In genomic region chr2:70123051-70123828, GRCh38 we compare ENCODE assay signal across 8 cellular contexts. TPM values are rescaled to one million over a fixed set of nuclear protein-coding genes. Genes with fewer than 3 reads are reported as not detected.
A peak's percentile ranks its signal among the peaks of the same experiment; 100 is the strongest.
DNase-seq lines count a peak whose midpoint lies in the region; ATAC-seq, FAIRE-seq and TF ChIP-seq lines count a peak whose summit lies in the region.

No MANE protein-coding gene starts in this region.

- no peaks in the 10 kb centered on the region for H3K27me3 ChIP-seq in BLaER1 treated with 17β-estradiol and CSF1 and Interleukin-3, amounts not matched to agents 10 nM and 100 nM
- no peaks in the 10 kb centered on the region for H3K27me3 ChIP-seq in astrocyte (ENCODE audit: insufficient read depth, low read length)

- H2AFZ ChIP-seq in astrocyte (ENCODE audit: low read depth, low read length): peak overlapping the region; percentile 49

- FAIRE-seq in astrocyte (lab: Jason Lieb, UNC): no peak

- H3K27ac Mint-ChIP-seq in astrocyte (ENCODE audit: unreplicated experiment) (peak overlapping the region; percentile 98), immature natural killer cell (peak overlapping the region; percentile 95 to 100 (median 99))
- peak overlapping the region; percentile 100 for H3K27ac Mint-ChIP-seq in stimulated activated naive CD8-positive, alpha-beta T cell treated with anti-CD3 and anti-CD28 coated beads, Interleukin-15, amount 100 ng/mL, for 72 hours

- H3K4me3 ChIP-seq in BLaER1 treated with 17β-estradiol and CSF1 and Interleukin-3, amounts not matched to agents 10 nM and 100 nM: peak overlapping the region in 7 of 10 experiments; percentile 48 to 74 (median 60); a peak in 12 of 20 replicates
- H3K4me3 ChIP-seq in astrocyte (ENCODE audit: insufficient read depth, low read depth, low read length): no peak overlapping the region

- peak overlapping the region; percentile 94 to 100 (median 98) for H3K9ac ChIP-seq in BLaER1 treated with 17β-estradiol and CSF1 and Interleukin-3, amounts not matched to agents 10 nM and 100 nM
- H3K9ac ChIP-seq in astrocyte (ENCODE audit: low read length): peak overlapping the region; percentile 100

- peaks cover 28% of the 10 kb centered on the region for H3K4me1 Mint-ChIP-seq in astrocyte (ENCODE audit: low read depth, unreplicated experiment)
- peaks cover 78 to 79% of the 10 kb centered on the region in 2 donors for H3K4me1 Mint-ChIP-seq in immature natural killer cell
- peaks cover 79% of the 10 kb centered on the region for H3K4me1 Mint-ChIP-seq in stimulated activated naive CD8-positive, alpha-beta T cell treated with anti-CD3 and anti-CD28 coated beads, Interleukin-15, amount 100 ng/mL, for 72 hours

- no peak for TF ChIP-seq CTCF in astrocyte (IDR thresholded peaks at IDR 0.05; ENCODE audit: insufficient read depth, low read depth, low read length)

- no peaks in the 10 kb centered on the region for H4K20me1 ChIP-seq in BLaER1 treated with 17β-estradiol and CSF1 and Interleukin-3, amounts not matched to agents 10 nM and 100 nM
- H4K20me1 ChIP-seq in astrocyte (ENCODE audit: insufficient read depth, low read length): no peaks in the 10 kb centered on the region

- H3K36me3 Mint-ChIP-seq in astrocyte (ENCODE audit: low read depth, unreplicated experiment): no peaks in the 10 kb centered on the region
- H3K36me3 Mint-ChIP-seq in immature natural killer cell: peaks cover 0 to 3% (median 0%) of the 10 kb centered on the region in 3 donors

- H3K27me3 Mint-ChIP-seq in astrocyte (ENCODE audit: low read depth, unreplicated experiment) (no peaks in the 10 kb centered on the region), immature natural killer cell (ENCODE audit: low read depth in 3 of 3) (peaks cover 11 to 26% (median 25%) of the 10 kb centered on the region in 3 donors)
- H3K27me3 Mint-ChIP-seq in stimulated activated naive CD8-positive, alpha-beta T cell treated with anti-CD3 and anti-CD28 coated beads, Interleukin-15, amount 100 ng/mL, for 72 hours: no peaks in the 10 kb centered on the region

- peak overlapping the region; percentile 88 to 97 (median 91) for H3K4me2 ChIP-seq in BLaER1 treated with 17β-estradiol and CSF1 and Interleukin-3, amounts not matched to agents 10 nM and 100 nM
- peak overlapping the region; percentile 100 for H3K4me2 ChIP-seq in astrocyte (ENCODE audit: low read length)

- H3K9me3 Mint-ChIP-seq in astrocyte (ENCODE audit: unreplicated experiment) (no peaks in the 10 kb centered on the region), immature natural killer cell (no peaks in the 10 kb centered on the region)
- H3K9me3 Mint-ChIP-seq in stimulated activated naive CD8-positive, alpha-beta T cell treated with anti-CD3 and anti-CD28 coated beads, Interleukin-15, amount 100 ng/mL, for 72 hours: no peaks in the 10 kb centered on the region

- peaks cover 86 to 96% (median 89%) of the 10 kb centered on the region in 10 experiments for H3K4me1 ChIP-seq in BLaER1 treated with 17β-estradiol and CSF1 and Interleukin-3, amounts not matched to agents 10 nM and 100 nM
- H3K4me1 ChIP-seq in astrocyte (ENCODE audit: insufficient read depth, low read length): peaks cover 20% of the 10 kb centered on the region

- no peaks in the 10 kb centered on the region for H3K36me3 ChIP-seq in BLaER1 treated with 17β-estradiol and CSF1 and Interleukin-3, amounts not matched to agents 10 nM and 100 nM
- H3K36me3 ChIP-seq in astrocyte (ENCODE audit: insufficient read depth, low read length): no peaks in the 10 kb centered on the region

- H3K27ac ChIP-seq in BLaER1 treated with 17β-estradiol and CSF1 and Interleukin-3, amounts not matched to agents 10 nM and 100 nM: peak overlapping the region; percentile 98 to 100 (median 100)
- H3K27ac ChIP-seq in astrocyte (ENCODE audit: low read depth, low read length): peak overlapping the region; percentile 97

- no peak for TF ChIP-seq EP300 in Ishikawa (IDR thresholded peaks at IDR 0.05; ENCODE audit: borderline replicate concordance)

- H3K79me2 ChIP-seq in astrocyte (ENCODE audit: insufficient read depth, low read length): no peaks in the 10 kb centered on the region

- peak; percentile 51 for DNase-seq in astrocyte (ENCODE audit: low read depth)
- DNase-seq in immature natural killer cell: peak; percentile 46 to 47 (median 47)
- no peak for DNase-seq in stimulated activated naive CD8-positive, alpha-beta T cell treated with anti-CD3 and anti-CD28 coated beads, Interleukin-15, amount 100 ng/mL, for 72 hours
- no peak for DNase-seq in stimulated activated CD4-positive, alpha-beta T cell treated with anti-CD3 and anti-CD28 coated beads, Interleukin-4, amount 100 ng/mL, for 24 hours
- no peak for DNase-seq in cerebellar nuclear complex (lab: John Stamatoyannopoulos, UW)

- ATAC-seq in stimulated activated naive CD8-positive, alpha-beta T cell treated with anti-CD3 and anti-CD28 coated beads, Interleukin-15, amount 100 ng/mL, for 72 hours: no peak
- ATAC-seq in GM19324 (IDR thresholded peaks at IDR 0.05; ENCODE audit: low FRiP score, unreplicated experiment): no peak

- no peaks in the 10 kb centered on the region for H3K9me3 ChIP-seq in BLaER1 treated with 17β-estradiol and CSF1 and Interleukin-3, amounts not matched to agents 10 nM and 100 nM (replicated peaks in 1 of 11)
- no peaks in the 10 kb centered on the region for H3K9me3 ChIP-seq in astrocyte (ENCODE audit: insufficient read depth, low read depth, low read length)

- peak overlapping the region; percentile 81 for H3K4me3 Mint-ChIP-seq in astrocyte (ENCODE audit: unreplicated experiment)
- peak overlapping the region; percentile 87 to 96 (median 91) for H3K4me3 Mint-ChIP-seq in immature natural killer cell
- peak overlapping the region; percentile 92 to 98 for H3K4me3 Mint-ChIP-seq in stimulated activated naive CD8-positive, alpha-beta T cell treated with anti-CD3 and anti-CD28 coated beads, Interleukin-15, amount 100 ng/mL, for 72 hours

- TF ChIP-seq RAD21 in Ishikawa (IDR thresholded peaks at IDR 0.05; ENCODE audit: low read depth): no peak; the same call in 1 of the 2 replicates

TF ChIP-seq in Ishikawa, 13 proteins besides CTCF, POLR2A, EP300 and RAD21:
- TF ChIP-seq ZBTB7A (IDR thresholded peaks at IDR 0.05; ENCODE audit: low read depth): no peak
- TF ChIP-seq TAF1 (IDR thresholded peaks at IDR 0.05; ENCODE audit: low read depth): no peak
- TF ChIP-seq EGR1 (IDR thresholded peaks at IDR 0.05): no peak
- TF ChIP-seq FOXM1 (IDR thresholded peaks at IDR 0.05; ENCODE audit: borderline replicate concordance, low read depth): no peak
- TF ChIP-seq TEAD4 (IDR thresholded peaks at IDR 0.05): 0 out of 2 replicates have a peak, but pooled peaks have one; percentile 21
- no peak for TF ChIP-seq YY1 (IDR thresholded peaks at IDR 0.05; ENCODE audit: low read depth)
- peak; percentile 42 for TF ChIP-seq MAX (IDR thresholded peaks at IDR 0.05)
- no peak for TF ChIP-seq TCF12 (IDR thresholded peaks at IDR 0.05; ENCODE audit: low read depth)
- no peak for TF ChIP-seq REST (IDR thresholded peaks at IDR 0.05; ENCODE audit: low read depth)
- TF ChIP-seq USF1 (IDR thresholded peaks at IDR 0.05): peak; percentile 68
- TF ChIP-seq CEBPB (IDR thresholded peaks at IDR 0.05): no peak
- TF ChIP-seq CREB1 (IDR thresholded peaks at IDR 0.05; ENCODE audit: low read depth): no peak
- no peak for TF ChIP-seq NFIC (IDR thresholded peaks at IDR 0.05)

RNA-seq across cellular contexts. Expression of gene PCBP1, which starts 36.0 kb away (rescaled TPM):
- total RNA-seq in astrocyte: 194 and 205 TPM in 2 replicates
- polyA plus RNA-seq in immature natural killer cell: 100 to 1,000 TPM; 184 to 233 (median 232) TPM

Comparison
In these comparisons a context has a peak if more than half of its experiments do, and no peak if none do; other contexts are left out.
1. DNase-seq: peak in astrocyte (single experiment) and immature natural killer cell (3 of 3); none in stimulated activated naive CD8-positive, alpha-beta T cell treated with anti-CD3 and anti-CD28 coated beads, Interleukin-15, amount 100 ng/mL, for 72 hours (0 of 2), stimulated activated CD4-positive, alpha-beta T cell treated with anti-CD3 and anti-CD28 coated beads, Interleukin-4, amount 100 ng/mL, for 24 hours (single experiment) and cerebellar nuclear complex (0 of 2).
2. Peak in every context shown above with its lines, with median percentiles within 50 percentile points of each other: H3K27ac Mint-ChIP-seq and H3K4me3 Mint-ChIP-seq.